ENCODE assay signal across 1 cellular context in the genomic region with DNA sequence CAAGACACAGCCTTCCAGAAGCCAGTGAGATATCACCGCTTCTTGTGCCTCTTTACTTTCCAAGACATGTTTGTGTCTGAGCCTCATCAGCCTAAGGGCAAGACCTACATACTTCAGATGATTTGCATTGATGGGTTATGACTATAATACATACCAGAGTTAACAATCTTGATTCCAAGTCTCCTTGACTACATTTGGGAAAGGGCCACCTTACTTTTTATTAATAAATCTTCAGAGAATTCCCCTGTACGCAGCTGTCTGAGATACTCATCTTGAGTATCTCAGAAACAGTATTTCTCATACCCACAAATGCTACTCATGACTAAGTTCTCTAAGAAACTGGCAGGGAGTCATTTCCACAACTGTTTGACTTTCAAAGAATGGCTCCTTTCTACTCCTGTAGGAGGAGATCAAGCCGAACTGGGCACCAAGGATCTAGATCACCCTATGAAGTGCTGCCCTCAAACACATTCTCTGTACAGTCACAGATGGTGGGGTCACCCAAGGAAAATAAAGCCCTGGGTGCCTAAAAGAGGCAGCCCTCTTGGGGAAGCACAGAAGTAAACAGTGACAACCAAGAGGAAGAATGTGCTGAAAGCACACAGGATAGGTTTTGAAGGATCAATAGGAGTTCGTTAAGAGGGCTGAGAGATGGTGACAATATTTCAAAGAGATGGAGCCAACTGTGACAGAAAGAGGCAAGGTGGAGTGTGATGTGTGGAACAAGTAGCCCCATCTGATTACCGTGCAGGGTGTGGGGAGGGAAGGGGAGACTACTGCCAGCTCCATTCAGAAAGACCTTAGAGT.
TF ChIP-seq lines count a peak whose summit lies in the region.

No MANE protein-coding gene starts in this region.

TF ChIP-seq in A549, 52 proteins besides CTCF, POLR2A, EP300 and RAD21 (continued from another document):
- TF ChIP-seq HOXB5 (CRISPR knock-in tag; IDR thresholded peaks at IDR 0.05) (no peak), CEBPB (IDR thresholded peaks at IDR 0.05) (peak in 1 of 2 experiments; percentile 64; a peak in 2 of 4 replicates), MAFK (IDR thresholded peaks at IDR 0.05; ENCODE audit: partially characterized antibody) (no peak), CHD4 (IDR thresholded peaks at IDR 0.05; ENCODE audit: borderline replicate concordance) (no peak), GATA3 (IDR thresholded peaks at IDR 0.05; ENCODE audit: borderline replicate concordance) (peak; percentile 95), RARB (CRISPR knock-in tag; IDR thresholded peaks at IDR 0.05) (no peak), ZC3H11A (IDR thresholded peaks at IDR 0.05) (no peak), HDAC2 (IDR thresholded peaks at IDR 0.05) (no peak), CBX2 (IDR thresholded peaks at IDR 0.05; ENCODE audit: borderline replicate concordance, low read depth) (no peak), JUN (IDR thresholded peaks at IDR 0.05) (peak; percentile 60 to 77; a peak in 3 of 5 replicates), HEYL (CRISPR knock-in tag; IDR thresholded peaks at IDR 0.05) (no peak), RCOR1 (IDR thresholded peaks at IDR 0.05; ENCODE audit: low read depth, low read length) (no peak), RFX5 (IDR thresholded peaks at IDR 0.05) (no peak), PHF8 (IDR thresholded peaks at IDR 0.05; ENCODE audit: borderline replicate concordance, low read depth) (no peak), KDM1A (IDR thresholded peaks at IDR 0.05; ENCODE audit: low read depth) (no peak), TFCP2L1 (CRISPR knock-in tag; IDR thresholded peaks at IDR 0.05) (no peak), BHLHE40 (IDR thresholded peaks at IDR 0.05; ENCODE audit: low read depth, low read length) (no peak), FOXS1 (CRISPR knock-in tag; IDR thresholded peaks at IDR 0.05) (no peak), CBX8 (IDR thresholded peaks at IDR 0.05) (no peak), ZFP36 (IDR thresholded peaks at IDR 0.05; ENCODE audit: borderline replicate concordance, partially characterized antibody) (no peak), FOSB (CRISPR knock-in tag; IDR thresholded peaks at IDR 0.05) (no peak), RNF2 (IDR thresholded peaks at IDR 0.05; ENCODE audit: borderline replicate concordance, low read depth) (no peak), NFE2L2 (conservative IDR thresholded peaks at IDR 0.05; ENCODE audit: low read length) (no peak), HOXB13 (CRISPR knock-in tag; IDR thresholded peaks at IDR 0.05; ENCODE audit: low read depth) (no peak), ESRRA (IDR thresholded peaks at IDR 0.05; ENCODE audit: borderline replicate concordance, low read length) (no peak), EHF (CRISPR knock-in tag; IDR thresholded peaks at IDR 0.05) (no peak), POLR2AphosphoS2 (conservative IDR thresholded peaks at IDR 0.05; ENCODE audit: low read length) (no peak), HOXA7 (CRISPR knock-in tag; IDR thresholded peaks at IDR 0.05) (no peak), CHD2 (IDR thresholded peaks at IDR 0.05; ENCODE audit: low read length, partially characterized antibody) (no peak), NR3C1 (IDR thresholded peaks at IDR 0.05) (no peak), SREBF2 (IDR thresholded peaks at IDR 0.05) (no peak), USF2 (IDR thresholded peaks at IDR 0.05) (no peak), ATOH8 (CRISPR knock-in tag; IDR thresholded peaks at IDR 0.05; ENCODE audit: low read depth) (no peak), TP53 (CRISPR knock-in tag; IDR thresholded peaks at IDR 0.05) (no peak), ZSCAN20 (CRISPR knock-in tag; IDR thresholded peaks at IDR 0.05) (no peak), SMC3 (IDR thresholded peaks at IDR 0.05) (0 out of 3 replicates have a peak, but pooled peaks have one; percentile 26)
- TF ChIP-seq, protein P1, sequence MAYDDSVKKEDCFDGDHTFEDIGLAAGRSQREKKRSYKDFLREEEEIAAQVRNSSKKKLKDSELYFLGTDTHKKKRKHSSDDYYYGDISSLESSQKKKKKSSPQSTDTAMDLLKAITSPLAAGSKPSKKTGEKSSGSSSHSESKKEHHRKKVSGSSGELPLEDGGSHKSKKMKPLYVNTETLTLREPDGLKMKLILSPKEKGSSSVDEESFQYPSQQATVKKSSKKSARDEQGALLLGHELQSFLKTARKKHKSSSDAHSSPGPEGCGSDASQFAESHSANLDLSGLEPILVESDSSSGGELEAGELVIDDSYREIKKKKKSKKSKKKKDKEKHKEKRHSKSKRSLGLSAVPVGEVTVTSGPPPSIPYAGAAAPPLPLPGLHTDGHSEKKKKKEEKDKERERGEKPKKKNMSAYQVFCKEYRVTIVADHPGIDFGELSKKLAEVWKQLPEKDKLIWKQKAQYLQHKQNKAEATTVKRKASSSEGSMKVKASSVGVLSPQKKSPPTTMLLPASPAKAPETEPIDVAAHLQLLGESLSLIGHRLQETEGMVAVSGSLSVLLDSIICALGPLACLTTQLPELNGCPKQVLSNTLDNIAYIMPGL (CRISPR knock-in tag; IDR thresholded peaks at IDR 0.05; ENCODE audit: borderline replicate concordance) = no peak
- TF ChIP-seq, protein P2, sequence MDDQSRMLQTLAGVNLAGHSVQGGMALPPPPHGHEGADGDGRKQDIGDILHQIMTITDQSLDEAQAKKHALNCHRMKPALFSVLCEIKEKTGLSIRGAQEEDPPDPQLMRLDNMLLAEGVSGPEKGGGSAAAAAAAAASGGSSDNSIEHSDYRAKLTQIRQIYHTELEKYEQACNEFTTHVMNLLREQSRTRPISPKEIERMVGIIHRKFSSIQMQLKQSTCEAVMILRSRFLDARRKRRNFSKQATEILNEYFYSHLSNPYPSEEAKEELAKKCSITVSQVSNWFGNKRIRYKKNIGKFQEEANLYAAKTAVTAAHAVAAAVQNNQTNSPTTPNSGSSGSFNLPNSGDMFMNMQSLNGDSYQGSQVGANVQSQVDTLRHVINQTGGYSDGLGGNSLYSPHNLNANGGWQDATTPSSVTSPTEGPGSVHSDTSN (IDR thresholded peaks at IDR 0.05) = 0 out of 2 replicates have a peak, but pooled peaks have one; percentile 34
- TF ChIP-seq, protein P3, sequence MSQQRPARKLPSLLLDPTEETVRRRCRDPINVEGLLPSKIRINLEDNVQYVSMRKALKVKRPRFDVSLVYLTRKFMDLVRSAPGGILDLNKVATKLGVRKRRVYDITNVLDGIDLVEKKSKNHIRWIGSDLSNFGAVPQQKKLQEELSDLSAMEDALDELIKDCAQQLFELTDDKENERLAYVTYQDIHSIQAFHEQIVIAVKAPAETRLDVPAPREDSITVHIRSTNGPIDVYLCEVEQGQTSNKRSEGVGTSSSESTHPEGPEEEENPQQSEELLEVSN (IDR thresholded peaks at IDR 0.05; ENCODE audit: borderline replicate concordance, low read depth) = no peak
- TF ChIP-seq, protein P4, sequence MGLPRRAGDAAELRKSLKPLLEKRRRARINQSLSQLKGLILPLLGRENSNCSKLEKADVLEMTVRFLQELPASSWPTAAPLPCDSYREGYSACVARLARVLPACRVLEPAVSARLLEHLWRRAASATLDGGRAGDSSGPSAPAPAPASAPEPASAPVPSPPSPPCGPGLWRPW (IDR thresholded peaks at IDR 0.05) = no peak
